ENCODE assay signal across 1 cellular context in the genomic region with DNA sequence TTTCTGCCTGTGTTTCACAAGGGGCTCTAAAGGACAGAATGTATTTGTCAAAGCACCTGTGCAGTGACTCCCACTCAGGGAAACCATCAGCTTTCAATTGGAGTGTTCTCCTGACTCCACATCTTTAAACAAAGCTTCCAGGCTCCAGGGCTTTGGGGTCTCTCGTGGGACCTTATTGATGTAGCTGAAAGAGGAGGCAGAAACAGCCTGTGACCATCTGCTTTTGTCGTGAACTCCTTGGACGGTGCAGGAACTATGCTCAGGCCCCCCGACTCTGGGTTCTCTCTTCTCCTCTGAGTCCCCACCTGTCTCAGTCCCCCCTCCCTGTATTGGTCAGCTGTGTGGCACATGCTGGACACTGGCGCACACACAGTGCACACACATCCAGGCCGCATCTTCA.
TF ChIP-seq lines count a peak whose summit lies in the region.

No MANE protein-coding gene starts in this region.

TF ChIP-seq in neural cell, 6 proteins besides CTCF, POLR2A, EP300 and RAD21 (continued from another document):
- TF ChIP-seq, protein P1, sequence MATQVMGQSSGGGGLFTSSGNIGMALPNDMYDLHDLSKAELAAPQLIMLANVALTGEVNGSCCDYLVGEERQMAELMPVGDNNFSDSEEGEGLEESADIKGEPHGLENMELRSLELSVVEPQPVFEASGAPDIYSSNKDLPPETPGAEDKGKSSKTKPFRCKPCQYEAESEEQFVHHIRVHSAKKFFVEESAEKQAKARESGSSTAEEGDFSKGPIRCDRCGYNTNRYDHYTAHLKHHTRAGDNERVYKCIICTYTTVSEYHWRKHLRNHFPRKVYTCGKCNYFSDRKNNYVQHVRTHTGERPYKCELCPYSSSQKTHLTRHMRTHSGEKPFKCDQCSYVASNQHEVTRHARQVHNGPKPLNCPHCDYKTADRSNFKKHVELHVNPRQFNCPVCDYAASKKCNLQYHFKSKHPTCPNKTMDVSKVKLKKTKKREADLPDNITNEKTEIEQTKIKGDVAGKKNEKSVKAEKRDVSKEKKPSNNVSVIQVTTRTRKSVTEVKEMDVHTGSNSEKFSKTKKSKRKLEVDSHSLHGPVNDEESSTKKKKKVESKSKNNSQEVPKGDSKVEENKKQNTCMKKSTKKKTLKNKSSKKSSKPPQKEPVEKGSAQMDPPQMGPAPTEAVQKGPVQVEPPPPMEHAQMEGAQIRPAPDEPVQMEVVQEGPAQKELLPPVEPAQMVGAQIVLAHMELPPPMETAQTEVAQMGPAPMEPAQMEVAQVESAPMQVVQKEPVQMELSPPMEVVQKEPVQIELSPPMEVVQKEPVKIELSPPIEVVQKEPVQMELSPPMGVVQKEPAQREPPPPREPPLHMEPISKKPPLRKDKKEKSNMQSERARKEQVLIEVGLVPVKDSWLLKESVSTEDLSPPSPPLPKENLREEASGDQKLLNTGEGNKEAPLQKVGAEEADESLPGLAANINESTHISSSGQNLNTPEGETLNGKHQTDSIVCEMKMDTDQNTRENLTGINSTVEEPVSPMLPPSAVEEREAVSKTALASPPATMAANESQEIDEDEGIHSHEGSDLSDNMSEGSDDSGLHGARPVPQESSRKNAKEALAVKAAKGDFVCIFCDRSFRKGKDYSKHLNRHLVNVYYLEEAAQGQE (IDR thresholded peaks at IDR 0.05; ENCODE audit: borderline replicate concordance) = no peak
- TF ChIP-seq EZH2 (IDR thresholded peaks at IDR 0.05; ENCODE audit: borderline replicate concordance, insufficient read depth, low read length, poor library complexity, severe bottlenecking) = no peak
